Comparison of ENCODE assay signal across 20 cellular contexts in genomic region chr3:100902572-100902971, GRCh38.
DNase-seq lines count a peak whose midpoint lies in the region; ATAC-seq and TF ChIP-seq lines count a peak whose summit lies in the region.
"Had no signal": no experiment of that assay in that cellular context is flagged by ENCODE, and none has a peak within 500 bp of the region (broad histone marks: within the 10 kb centered on the region; RNA-seq: fewer than 3 reads in every experiment).

No MANE protein-coding gene starts in this region.

- DNase-seq in AG09319 (ENCODE audit: extremely low read depth, low read depth) (peak; percentile 55), HFFc6 (peak; percentile 56), amniotic epithelial cell (ENCODE audit: low read depth) (peak; percentile 14), hepatic stellate cell (ENCODE audit: low spot score) (peak; percentile 27), DMS79 (lab: John Stamatoyannopoulos, UW) (no peak)
- DNase-seq: amniotic stem cell; BE2C; heart left ventricle; KBM-7; naive B cell; NCI-H1092 treated with DMSO at 0.1 percent for 48 hours; NCI-H2081 treated with DMSO at 0.1 percent for 48 hours; NCI-H510A treated with DMSO at 0.1 percent for 48 hours; stimulated activated CD4-positive, alpha-beta T cell treated with anti-CD3 and anti-CD28 coated beads, Interleukin-4, amount 100 ng/mL, for 1 hour had no signal

- TF ChIP-seq CTCF in AG09319 (IDR thresholded peaks at IDR 0.05; ENCODE audit: low read depth, low read length) = no peak
- no peak for TF ChIP-seq CTCF in HFFc6 (IDR thresholded peaks at IDR 0.05)

- no peaks in the 10 kb centered on the region for H3K9me3 Mint-ChIP-seq in HFFc6

- H3K4me1 Mint-ChIP-seq in HFFc6 (ENCODE audit: low read depth) = peaks cover 58% of the 10 kb centered on the region

- peak overlapping the region; percentile 40; the same call in 1 of the 2 replicates for H3K27ac Mint-ChIP-seq in HFFc6
- H3K27ac Mint-ChIP-seq: activated T-helper 2 cell treated with anti-CD3 and anti-CD28 coated beads, Interferon-gamma antibody, Interleukin-2, Interleukin-4, amounts not matched to agents 10 μg/mL and 5 μg/mL and 100 μg/mL, durations not matched to agents 14 hours and 24 hours and 36 hours; naive B cell had no signal

- H3K27me3 Mint-ChIP-seq in HFFc6 (ENCODE audit: insufficient read depth) = 0 out of 2 replicates have a peak, but pooled peaks cover 3% of the 10 kb centered on the region
- H3K27me3 Mint-ChIP-seq: naive B cell had no signal

- H3K36me3 Mint-ChIP-seq in HFFc6 (ENCODE audit: low read depth) = peaks cover 10% of the 10 kb centered on the region; the same call in 1 of the 2 replicates

- ATAC-seq in HG02588 (IDR thresholded peaks at IDR 0.05; ENCODE audit: unreplicated experiment) (no peak), GM21381 (IDR thresholded peaks at IDR 0.05; ENCODE audit: unreplicated experiment) (no peak), GM21390 (IDR thresholded peaks at IDR 0.05; ENCODE audit: unreplicated experiment) (no peak)
- ATAC-seq: activated CD4-positive, CD25-positive, alpha-beta regulatory T cell treated with anti-CD3 and anti-CD28 coated beads, Interleukin-2, amount 50 U/mL, for 24 hours; Right ventricle myocardium inferior had no signal

- peak overlapping the region; percentile 45; the same call in 1 of the 2 replicates for H3K4me3 Mint-ChIP-seq in HFFc6
- H3K4me3 Mint-ChIP-seq: naive B cell had no signal
